Comparison of ENCODE assay signal across 1 cellular context in the genomic region with DNA sequence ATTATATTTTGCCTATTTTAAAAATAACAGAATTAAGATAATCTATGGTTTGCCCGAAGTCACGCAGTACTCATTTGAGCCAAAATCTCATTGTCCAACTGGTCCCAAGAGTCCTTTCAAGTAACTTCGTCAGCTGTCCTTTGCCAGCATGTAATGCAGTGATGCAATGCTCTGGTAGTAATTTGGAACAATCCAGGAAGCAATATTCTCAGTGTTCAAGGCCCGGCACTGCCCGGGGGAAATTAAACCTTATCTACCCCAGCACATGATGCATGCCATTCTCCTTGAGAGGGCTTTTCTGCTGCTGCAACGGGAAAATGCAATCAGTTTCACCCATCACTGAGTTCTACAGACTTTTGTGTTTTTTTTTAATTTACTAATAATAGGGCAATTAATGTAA.
TF ChIP-seq lines count a peak whose summit lies in the region.

No MANE protein-coding gene starts in this region.

TF ChIP-seq in K562, 482 proteins besides CTCF, POLR2A, EP300 and RAD21 (continued from another document):
- TF ChIP-seq, protein P1, sequence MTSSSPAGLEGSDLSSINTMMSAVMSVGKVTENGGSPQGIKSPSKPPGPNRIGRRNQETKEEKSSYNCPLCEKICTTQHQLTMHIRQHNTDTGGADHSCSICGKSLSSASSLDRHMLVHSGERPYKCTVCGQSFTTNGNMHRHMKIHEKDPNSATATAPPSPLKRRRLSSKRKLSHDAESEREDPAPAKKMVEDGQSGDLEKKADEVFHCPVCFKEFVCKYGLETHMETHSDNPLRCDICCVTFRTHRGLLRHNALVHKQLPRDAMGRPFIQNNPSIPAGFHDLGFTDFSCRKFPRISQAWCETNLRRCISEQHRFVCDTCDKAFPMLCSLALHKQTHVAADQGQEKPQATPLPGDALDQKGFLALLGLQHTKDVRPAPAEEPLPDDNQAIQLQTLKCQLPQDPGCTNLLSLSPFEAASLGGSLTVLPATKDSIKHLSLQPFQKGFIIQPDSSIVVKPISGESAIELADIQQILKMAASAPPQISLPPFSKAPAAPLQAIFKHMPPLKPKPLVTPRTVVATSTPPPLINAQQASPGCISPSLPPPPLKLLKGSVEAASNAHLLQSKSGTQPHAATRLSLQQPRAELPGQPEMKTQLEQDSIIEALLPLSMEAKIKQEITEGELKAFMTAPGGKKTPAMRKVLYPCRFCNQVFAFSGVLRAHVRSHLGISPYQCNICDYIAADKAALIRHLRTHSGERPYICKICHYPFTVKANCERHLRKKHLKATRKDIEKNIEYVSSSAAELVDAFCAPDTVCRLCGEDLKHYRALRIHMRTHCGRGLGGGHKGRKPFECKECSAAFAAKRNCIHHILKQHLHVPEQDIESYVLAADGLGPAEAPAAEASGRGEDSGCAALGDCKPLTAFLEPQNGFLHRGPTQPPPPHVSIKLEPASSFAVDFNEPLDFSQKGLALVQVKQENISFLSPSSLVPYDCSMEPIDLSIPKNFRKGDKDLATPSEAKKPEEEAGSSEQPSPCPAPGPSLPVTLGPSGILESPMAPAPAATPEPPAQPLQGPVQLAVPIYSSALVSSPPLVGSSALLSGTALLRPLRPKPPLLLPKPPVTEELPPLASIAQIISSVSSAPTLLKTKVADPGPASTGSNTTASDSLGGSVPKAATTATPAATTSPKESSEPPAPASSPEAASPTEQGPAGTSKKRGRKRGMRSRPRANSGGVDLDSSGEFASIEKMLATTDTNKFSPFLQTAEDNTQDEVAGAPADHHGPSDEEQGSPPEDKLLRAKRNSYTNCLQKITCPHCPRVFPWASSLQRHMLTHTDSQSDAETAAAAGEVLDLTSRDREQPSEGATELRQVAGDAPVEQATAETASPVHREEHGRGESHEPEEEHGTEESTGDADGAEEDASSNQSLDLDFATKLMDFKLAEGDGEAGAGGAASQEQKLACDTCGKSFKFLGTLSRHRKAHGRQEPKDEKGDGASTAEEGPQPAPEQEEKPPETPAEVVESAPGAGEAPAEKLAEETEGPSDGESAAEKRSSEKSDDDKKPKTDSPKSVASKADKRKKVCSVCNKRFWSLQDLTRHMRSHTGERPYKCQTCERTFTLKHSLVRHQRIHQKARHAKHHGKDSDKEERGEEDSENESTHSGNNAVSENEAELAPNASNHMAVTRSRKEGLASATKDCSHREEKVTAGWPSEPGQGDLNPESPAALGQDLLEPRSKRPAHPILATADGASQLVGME (CRISPR knock-in tag; IDR thresholded peaks at IDR 0.05) = no peak
- TF ChIP-seq ZNF584 (CRISPR knock-in tag; IDR thresholded peaks at IDR 0.05; ENCODE audit: low read depth) = no peak
- TF ChIP-seq DPF2 (IDR thresholded peaks at IDR 0.05) = no peak
